In genomic region chr14:76509291-76509690, GRCh38 we compare ENCODE assay signal across 20 cellular contexts.
"Had no signal": no experiment of that assay in that cellular context is flagged by ENCODE, and none has a peak within 500 bp of the region (broad histone marks: within the 10 kb centered on the region; RNA-seq: fewer than 3 reads in every experiment).

No MANE protein-coding gene starts in this region.

- H3K9me3 ChIP-seq: thyroid gland had no signal

- H3K27ac ChIP-seq: cardiac muscle cell, hepatocyte, thyroid gland had no signal

- H3K36me3 ChIP-seq: cardiac muscle cell, thyroid gland had no signal

- H2AFZ ChIP-seq: hepatocyte had no signal

- DNase-seq: activated B cell treated with CpG ODN at 0.5 μM for 24 hours; activated CD4-positive, alpha-beta T cell treated with anti-CD3 and anti-CD28 coated beads for 48 hours; activated CD8-positive, alpha-beta T cell treated with anti-CD3 and anti-CD28 coated beads for 36 hours; activated naive CD4-positive, alpha-beta T cell treated with Interleukin-2 at 50 U/mL for 16 hours; activated naive CD8-positive, alpha-beta T cell treated with anti-CD3 and anti-CD28 coated beads, Interleukin-2, amount 10 ng/mL, durations not matched to agents 7 days and 5 days; activated T-cell treated with anti-CD3 and anti-CD28 coated beads, Interleukin-2, amount 50 U/mL, for 1 hour; amygdala; effector memory CD8-positive, alpha-beta T cell; left colon; occipital lobe; posterior cingulate gyrus; stimulated activated CD4-positive, alpha-beta T cell treated with anti-CD3 and anti-CD28 coated beads, Interleukin-12 subunit alpha, Interleukin-12 subunit beta, amount 100 ng/mL, for 4 hours; stimulated activated CD4-positive, alpha-beta T cell treated with anti-CD3 and anti-CD28 coated beads, Interleukin-1b, Interleukin-23, amount 100 ng/mL, for 48 hours; stimulated activated naive CD4-positive, alpha-beta T cell treated with Interleukin-2 at 50 U/mL for 16 hours; thyroid gland had no signal

- ATAC-seq: activated CD8-positive, alpha-beta T cell treated with anti-CD3 and anti-CD28 coated beads for 36 hours; activated T-helper 17 cell treated with anti-CD3 and anti-CD28 coated beads, Interleukin-2, amount 50 U/mL, for 72 hours; effector memory CD8-positive, alpha-beta T cell; left colon had no signal

- H3K4me2 ChIP-seq: hepatocyte had no signal

- H3K4me1 ChIP-seq: thyroid gland had no signal

- H3K79me2 ChIP-seq: hepatocyte had no signal

- H3K4me3 ChIP-seq: cardiac muscle cell, hepatocyte, lung, thyroid gland had no signal

- H3K27me3 ChIP-seq: cardiac muscle cell, thyroid gland had no signal

- FAIRE-seq: islet of Langerhans had no signal
